ENCODE assay signal across 21 cellular contexts in the genomic region with DNA sequence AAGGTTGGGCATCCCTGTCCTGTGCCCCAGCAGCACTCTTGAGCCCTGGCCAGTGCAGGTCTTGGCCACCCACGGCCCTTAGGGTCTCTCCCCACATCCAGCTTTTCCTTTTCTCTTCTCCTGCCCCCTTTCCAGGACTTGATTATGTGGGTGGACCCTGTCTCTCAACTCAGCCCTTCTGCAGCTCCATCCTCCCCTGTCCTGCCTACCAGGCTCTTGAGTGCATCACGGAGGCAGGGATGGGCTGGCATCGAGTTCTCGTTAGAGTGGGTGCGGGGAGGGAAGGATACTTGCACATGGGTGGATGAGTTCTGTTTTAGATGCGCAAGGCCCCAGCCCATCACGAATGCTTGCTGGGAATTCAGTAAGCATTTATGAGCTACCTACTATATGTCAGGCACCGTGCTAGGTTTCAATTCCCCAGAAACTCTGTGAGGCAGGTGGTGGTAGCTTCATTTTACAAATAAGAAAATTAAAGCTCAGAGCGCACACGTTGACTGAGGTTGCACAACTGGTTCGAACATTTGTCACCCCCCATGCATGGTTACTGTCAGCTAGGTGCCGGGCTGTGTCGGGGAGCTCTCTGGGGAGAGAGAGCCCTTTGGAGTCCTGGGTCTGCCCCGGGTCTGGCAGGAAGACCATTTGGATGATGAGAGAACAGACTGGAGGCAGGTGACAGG.
"Had no signal": no experiment of that assay in that cellular context is flagged by ENCODE, and none has a peak within 500 bp of the region (broad histone marks: within the 10 kb centered on the region; RNA-seq: fewer than 3 reads in every experiment).

No MANE protein-coding gene starts in this region.

- H3K27me3 Mint-ChIP-seq: activated CD4-positive, alpha-beta T cell treated with anti-CD3 and anti-CD28 coated beads, Interleukin-2, amount 10 ng/mL, durations not matched to agents 7 days and 5 days had no signal

- H3K27ac Mint-ChIP-seq: activated CD4-positive, alpha-beta memory T cell treated with anti-CD3 and anti-CD28 coated beads for 36 hours; activated CD4-positive, alpha-beta T cell treated with anti-CD3 and anti-CD28 coated beads, Interleukin-2, amount 10 ng/mL, durations not matched to agents 7 days and 5 days; activated naive CD4-positive, alpha-beta T cell treated with anti-CD3 and anti-CD28 coated beads, Interleukin-2, amount 50 U/mL, for 24 hours; activated T-helper 17 cell treated with anti-CD3 and anti-CD28 coated beads, Interleukin-2, amount 50 U/mL, for 72 hours; T-cell had no signal

- FAIRE-seq: bronchial epithelial cell, TTC549 had no signal

- H3K9me3 Mint-ChIP-seq: activated CD4-positive, alpha-beta memory T cell treated with anti-CD3 and anti-CD28 coated beads for 36 hours; activated CD4-positive, alpha-beta T cell treated with anti-CD3 and anti-CD28 coated beads, Interleukin-2, amount 10 ng/mL, durations not matched to agents 7 days and 5 days; activated naive CD4-positive, alpha-beta T cell treated with anti-CD3 and anti-CD28 coated beads, Interleukin-2, amount 50 U/mL, for 24 hours; activated T-helper 17 cell treated with anti-CD3 and anti-CD28 coated beads, Interleukin-2, amount 50 U/mL, for 72 hours; T-cell had no signal

- H3K4me3 ChIP-seq: SK-N-MC had no signal

- ATAC-seq: activated T-helper 17 cell treated with anti-CD3 and anti-CD28 coated beads, Interleukin-2, amount 50 U/mL, for 72 hours; PC-3; T-cell had no signal

- H3K4me3 Mint-ChIP-seq: activated CD4-positive, alpha-beta memory T cell treated with anti-CD3 and anti-CD28 coated beads for 36 hours; activated CD4-positive, alpha-beta T cell treated with anti-CD3 and anti-CD28 coated beads, Interleukin-2, amount 10 ng/mL, durations not matched to agents 7 days and 5 days; activated naive CD4-positive, alpha-beta T cell treated with anti-CD3 and anti-CD28 coated beads, Interleukin-2, amount 50 U/mL, for 24 hours; activated T-helper 17 cell treated with anti-CD3 and anti-CD28 coated beads, Interleukin-2, amount 50 U/mL, for 72 hours; T-cell had no signal

- H3K36me3 Mint-ChIP-seq: activated CD4-positive, alpha-beta memory T cell treated with anti-CD3 and anti-CD28 coated beads for 36 hours; activated naive CD4-positive, alpha-beta T cell treated with anti-CD3 and anti-CD28 coated beads, Interleukin-2, amount 50 U/mL, for 24 hours; T-cell had no signal

- H3K4me1 Mint-ChIP-seq: activated CD4-positive, alpha-beta T cell treated with anti-CD3 and anti-CD28 coated beads, Interleukin-2, amount 10 ng/mL, durations not matched to agents 7 days and 5 days; activated naive CD4-positive, alpha-beta T cell treated with anti-CD3 and anti-CD28 coated beads, Interleukin-2, amount 50 U/mL, for 24 hours; activated T-helper 17 cell treated with anti-CD3 and anti-CD28 coated beads, Interleukin-2, amount 50 U/mL, for 72 hours; T-cell had no signal

- DNase-seq: activated CD4-positive, alpha-beta memory T cell treated with anti-CD3 and anti-CD28 coated beads for 36 hours; activated CD4-positive, alpha-beta T cell treated with anti-CD3 and anti-CD28 coated beads, Interleukin-2, amount 10 ng/mL, durations not matched to agents 7 days and 5 days; activated CD4-positive, CD25-positive, alpha-beta regulatory T cell; activated CD8-positive, alpha-beta memory T cell treated with anti-CD3 and anti-CD28 coated beads for 24 hours; central memory CD4-positive, alpha-beta T cell; IMR-90; KBM-7; NCI-H1417 treated with DMSO at 0.1 percent for 48 hours; NCI-H1694; NCI-H2171 treated with DMSO at 0.1 percent for 48 hours; NCI-H226; NK-92 treated with Interleukin-12 subunit alpha and Interleukin-12 subunit beta, amount 100 ng/mL, for 24 hours; PC-3; T-cell; T-helper 2 cell; T1000 had no signal

- H3K27ac ChIP-seq: SK-N-MC had no signal
